In genomic region chr7:112765105-112765504, GRCh38 we compare ENCODE assay signal across 16 cellular contexts. TPM values are rescaled to one million over a fixed set of nuclear protein-coding genes. Genes with fewer than 3 reads are reported as not detected.
A peak's percentile ranks its signal among the peaks of the same experiment; 100 is the strongest.
DNase-seq lines count a peak whose midpoint lies in the region; ATAC-seq, FAIRE-seq and TF ChIP-seq lines count a peak whose summit lies in the region.
"Had no signal": no experiment of that assay in that cellular context is flagged by ENCODE, and none has a peak within 500 bp of the region (broad histone marks: within the 10 kb centered on the region; RNA-seq: fewer than 3 reads in every experiment).

No MANE protein-coding gene starts in this region.

- peak overlapping the region; percentile 32 to 61 for H3K27ac Mint-ChIP-seq in natural killer cell treated with Interleukin-12 subunit alpha and Interleukin-12 subunit beta and Interleukin-15 and Interleukin-18, amount 100 ng/mL, for 72 hours

- no peaks in the 10 kb centered on the region for H3K9me3 ChIP-seq in MM.1S (replicated peaks; ENCODE audit: insufficient read depth, low read length)
- H3K9me3 ChIP-seq in GM23248 (ENCODE audit: low read depth), result no peaks in the 10 kb centered on the region
- H3K9me3 ChIP-seq in vagina, result no peaks in the 10 kb centered on the region
- H3K9me3 ChIP-seq: BLaER1 treated with 17β-estradiol and CSF1 and Interleukin-3, amounts not matched to agents 10 nM and 100 nM had no signal

- H3K4me1 ChIP-seq in MM.1S (ENCODE audit: low read length) (peaks cover 14% of the 10 kb centered on the region), GM23248 (ENCODE audit: insufficient read depth) (no peaks in the 10 kb centered on the region), vagina (peaks cover 5% of the 10 kb centered on the region)

- FAIRE-seq in GM19239 (lab: Jason Lieb, UNC), result peak; percentile 64
- FAIRE-seq: D721Med had no signal

- TF ChIP-seq CTCF in MM.1S (IDR thresholded peaks at IDR 0.05; ENCODE audit: low read length) (no peak), vagina (IDR thresholded peaks at IDR 0.05) (no peak)

- H3K27me3 ChIP-seq in MM.1S (replicated peaks; ENCODE audit: insufficient read depth, low read length) (no peaks in the 10 kb centered on the region), GM23248 (replicated peaks; ENCODE audit: insufficient read depth) (no peaks in the 10 kb centered on the region), vagina (no peaks in the 10 kb centered on the region)
- H3K27me3 ChIP-seq: BLaER1 treated with 17β-estradiol and CSF1 and Interleukin-3, amounts not matched to agents 10 nM and 100 nM had no signal

- H3K36me3 Mint-ChIP-seq in natural killer cell treated with Interleukin-12 subunit alpha and Interleukin-12 subunit beta and Interleukin-15 and Interleukin-18, amount 100 ng/mL, for 72 hours, result peaks cover 4% of the 10 kb centered on the region

- H4K20me1 ChIP-seq in MM.1S (ENCODE audit: insufficient read depth, low read length) (no peaks in the 10 kb centered on the region), GM23248 (ENCODE audit: insufficient read depth) (no peaks in the 10 kb centered on the region)
- H4K20me1 ChIP-seq: BLaER1 treated with 17β-estradiol and CSF1 and Interleukin-3, amounts not matched to agents 10 nM and 100 nM had no signal

- H3K4me3 ChIP-seq in MM.1S (ENCODE audit: low read length) (no peak overlapping the region), GM23248 (no peak overlapping the region), vagina (no peak overlapping the region)
- H3K4me3 ChIP-seq: BLaER1 treated with 17β-estradiol and CSF1 and Interleukin-3, amounts not matched to agents 10 nM and 100 nM; PC-9 had no signal

- in situ Hi-C loops in GM23248 (cut with MboI), result no loop called here

- no peaks in the 10 kb centered on the region for H3K27me3 Mint-ChIP-seq in natural killer cell treated with Interleukin-12 subunit alpha and Interleukin-12 subunit beta and Interleukin-15 and Interleukin-18, amount 100 ng/mL, for 72 hours

- H3K9me2 ChIP-seq in MM.1S (replicated peaks; ENCODE audit: insufficient read depth, low read length), result no peaks in the 10 kb centered on the region
- no peaks in the 10 kb centered on the region for H3K9me2 ChIP-seq in GM23248 (ENCODE audit: insufficient read depth)

- WGBS in GM23248 (ENCODE audit: low coverage in 1 of 2, low lambda C conversion rate in 2 of 2, missing lambda C conversion rate in 2 of 2), 2 experiments, result 97 to 100% methylated on average over 1 of the region's 1 CpG

- no peaks in the 10 kb centered on the region for H3K79me2 ChIP-seq in MM.1S (ENCODE audit: low read length)
- H3K79me2 ChIP-seq in GM23248 (ENCODE audit: insufficient read depth), result no peaks in the 10 kb centered on the region

- intact Hi-C loops in vagina (cut with DNase I), result no loop called here

- peak; percentile 68 for ATAC-seq in HG03135 (IDR thresholded peaks at IDR 0.05; ENCODE audit: unreplicated experiment)
- no peak for ATAC-seq in natural killer cell treated with Interleukin-12 subunit alpha and Interleukin-12 subunit beta and Interleukin-15 and Interleukin-18, amount 100 ng/mL, for 72 hours
- ATAC-seq in activated CD4-positive, CD25-positive, alpha-beta regulatory T cell treated with anti-CD3 and anti-CD28 coated beads, Interleukin-2, amount 50 U/mL, for 24 hours, result no peak
- ATAC-seq: HCT116 had no signal

- no peak overlapping the region for H3K9ac ChIP-seq in MM.1S (ENCODE audit: low read length)
- H3K9ac ChIP-seq in GM23248, result no peak overlapping the region
- H3K9ac ChIP-seq: BLaER1 treated with 17β-estradiol and CSF1 and Interleukin-3, amounts not matched to agents 10 nM and 100 nM had no signal

- no peak overlapping the region for H3K4me3 Mint-ChIP-seq in natural killer cell treated with Interleukin-12 subunit alpha and Interleukin-12 subunit beta and Interleukin-15 and Interleukin-18, amount 100 ng/mL, for 72 hours

- H2AFZ ChIP-seq in MM.1S (ENCODE audit: low read length) (no peak overlapping the region), GM23248 (no peak overlapping the region)
- H2AFZ ChIP-seq: PC-9 had no signal

- no peak for TF ChIP-seq POLR2A in vagina (IDR thresholded peaks at IDR 0.05)

- H3K27ac ChIP-seq in MM.1S (ENCODE audit: low read length) (peak overlapping the region; percentile 10; the same call in 1 of the 2 replicates), GM23248 (no peak overlapping the region), vagina (no peak overlapping the region)
- H3K27ac ChIP-seq: BLaER1 treated with 17β-estradiol and CSF1 and Interleukin-3, amounts not matched to agents 10 nM and 100 nM; PC-9 had no signal

- H3K36me3 ChIP-seq in MM.1S (replicated peaks; ENCODE audit: insufficient read depth, low read length) (no peaks in the 10 kb centered on the region), GM23248 (ENCODE audit: low read depth) (no peaks in the 10 kb centered on the region), vagina (no peaks in the 10 kb centered on the region)

- H3K4me2 ChIP-seq in MM.1S (ENCODE audit: low read depth, low read length), result peak overlapping the region; percentile 30; the same call in 1 of the 2 replicates
- no peak overlapping the region for H3K4me2 ChIP-seq in GM23248 (ENCODE audit: unreplicated experiment)
- H3K4me2 ChIP-seq: BLaER1 treated with 17β-estradiol and CSF1 and Interleukin-3, amounts not matched to agents 10 nM and 100 nM; PC-9 had no signal

- no peak for DNase-seq in GM19239 (ENCODE audit: insufficient read length, low spot score)
- DNase-seq in MM.1S, result peak; percentile 84
- no peak for DNase-seq in natural killer cell treated with Interleukin-12 subunit alpha and Interleukin-12 subunit beta and Interleukin-15 and Interleukin-18, amount 100 ng/mL, for 72 hours (ENCODE audit: low spot score)
- DNase-seq in GM23248, result no peak
- no peak for DNase-seq in vagina (ENCODE audit: extremely low spot score in 2 of 2)
- DNase-seq: GOT3, KG1, NCI-H1436, NCI-H2029, NCI-H526, PC-9 had no signal

- H3F3A ChIP-seq in MM.1S (ENCODE audit: insufficient read depth, low read length) (0 out of 2 replicates have a peak, but pooled peaks cover 3% of the 10 kb centered on the region), GM23248 (ENCODE audit: insufficient read depth) (no peaks in the 10 kb centered on the region)

- no peaks in the 10 kb centered on the region for H3K9me3 Mint-ChIP-seq in natural killer cell treated with Interleukin-12 subunit alpha and Interleukin-12 subunit beta and Interleukin-15 and Interleukin-18, amount 100 ng/mL, for 72 hours

- no peaks in the 10 kb centered on the region for H3K4me1 Mint-ChIP-seq in natural killer cell treated with Interleukin-12 subunit alpha and Interleukin-12 subunit beta and Interleukin-15 and Interleukin-18, amount 100 ng/mL, for 72 hours (ENCODE audit: low read depth in 2 of 2)

RNA-seq across cellular contexts. Expression of gene TMEM168, which starts 25.1 kb away (rescaled TPM):
- total RNA-seq in natural killer cell treated with Interleukin-12 subunit alpha and Interleukin-12 subunit beta and Interleukin-15 and Interleukin-18, amount 100 ng/mL, for 72 hours, result 10 to 100 TPM; 21.1 to 25.7 TPM
- total RNA-seq in GM23248 (2014; rRNA removed; shearing (Covaris generic)), result 17.3 and 21.4 TPM in 2 replicates
- polyA plus RNA-seq in GM23248 (2016; fragmentation: Nextera tagmentation; extraction: Ambion mirVana), result 14.2 and 16.0 TPM in 2 replicates
- total RNA-seq in vagina, result 30.2 TPM
